In the genomic region with DNA sequence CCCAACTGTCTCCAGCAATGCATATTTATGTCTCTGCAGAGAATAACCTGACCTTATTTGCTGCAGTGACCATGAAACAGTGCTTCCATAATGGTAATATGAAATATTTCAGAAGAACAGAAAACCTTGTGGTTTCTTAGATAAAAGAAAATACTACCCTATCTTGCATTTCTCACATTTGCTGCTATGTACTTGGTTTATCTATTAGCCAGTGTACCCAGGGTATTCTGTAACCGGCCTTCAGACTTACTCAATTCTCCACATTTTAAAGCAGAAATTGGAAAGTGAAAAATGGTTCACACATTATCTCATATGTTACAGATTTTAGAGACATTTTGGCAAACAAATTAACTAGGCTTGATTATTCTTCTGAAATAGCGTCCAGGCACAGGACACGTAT, we compare ENCODE assay signal across 28 cellular contexts.
"Had no signal": no experiment of that assay in that cellular context is flagged by ENCODE, and none has a peak within 500 bp of the region (broad histone marks: within the 10 kb centered on the region; RNA-seq: fewer than 3 reads in every experiment).

No MANE protein-coding gene starts in this region.

- DNase-seq: activated CD4-positive, alpha-beta T cell treated with anti-CD3 and anti-CD28 coated beads for 4 hours; activated CD4-positive, alpha-beta T cell treated with anti-CD3 and anti-CD28 coated beads, Interleukin-2, amount 50 U/mL, for 4 hours; activated naive CD4-positive, alpha-beta T cell; activated T-cell treated with anti-CD3 and anti-CD28 coated beads for 4 hours; activated T-cell treated with anti-CD3 and anti-CD28 coated beads, Interleukin-2, amount 50 U/mL, for 72 hours; aorta; cerebellar nuclear complex; dorsolateral prefrontal cortex; effector memory CD4-positive, alpha-beta T cell; foreskin melanocyte; left lung; nephron progenitor cell; pancreas; psoas muscle; sigmoid colon; small intestine; stimulated activated CD4-positive, alpha-beta T cell treated with anti-CD3 and anti-CD28 coated beads, Interleukin-1b, Interleukin-23, amount 100 ng/mL, for 48 hours; stimulated activated naive B cell treated with anti-CD40 and anti-IgM and Interleukin-4, amounts not matched to agents 10 μg/mL and 1 μg/mL and 100 μg/mL, for 72 hours; stomach; T-helper 2 cell; thyroid gland; upper lobe of left lung had no signal

- H3K27ac ChIP-seq: cardiac muscle cell, coronary artery, dorsolateral prefrontal cortex, left lung, pancreas, psoas muscle, sigmoid colon, stomach, thyroid gland, upper lobe of left lung, vagina, VCaP had no signal

- H3K9me3 ChIP-seq: left lung, pancreas, psoas muscle, sigmoid colon, stomach, thyroid gland, upper lobe of left lung, vagina had no signal

- ATAC-seq: activated naive CD4-positive, alpha-beta T cell treated with anti-CD3 and anti-CD28 coated beads, Interleukin-2, amount 50 U/mL, for 72 hours; activated T-cell treated with anti-CD3 and anti-CD28 coated beads, Interleukin-2, amount 50 U/mL, for 72 hours; left lung; pancreas; psoas muscle; stimulated activated naive B cell treated with anti-CD40 and anti-IgM and Interleukin-4, amounts not matched to agents 10 μg/mL and 1 μg/mL and 100 μg/mL, for 72 hours had no signal

- FAIRE-seq: pancreas, small intestine had no signal

- H3K4me1 ChIP-seq: left lung, pancreas, psoas muscle, stomach, thyroid gland, upper lobe of left lung, vagina had no signal

- H3K4me3 ChIP-seq: cardiac muscle cell, coronary artery, dorsolateral prefrontal cortex, left lung, lung, pancreas, psoas muscle, sigmoid colon, stomach, thyroid gland, upper lobe of left lung, vagina had no signal

- H3K27me3 ChIP-seq: cardiac muscle cell, dorsolateral prefrontal cortex, left lung, pancreas, sigmoid colon, stomach, thyroid gland, upper lobe of left lung, vagina had no signal

- H3K36me3 ChIP-seq: cardiac muscle cell, left lung, pancreas, sigmoid colon, stomach, thyroid gland, upper lobe of left lung, vagina had no signal
